Comparison of ENCODE assay signal across 9 cellular contexts in genomic region chr4:2867758-2868491, GRCh38. TPM values are rescaled to one million over a fixed set of nuclear protein-coding genes. Genes with fewer than 3 reads are reported as not detected.
DNase-seq lines count a peak whose midpoint lies in the region; ATAC-seq and TF ChIP-seq lines count a peak whose summit lies in the region.
"Had no signal": no experiment of that assay in that cellular context is flagged by ENCODE, and none has a peak within 500 bp of the region (broad histone marks: within the 10 kb centered on the region; RNA-seq: fewer than 3 reads in every experiment).

No MANE protein-coding gene starts in this region.

- 47 to 60% methylated on average over 10 of the region's 10 CpGs for WGBS in thyroid gland, 2 donors

- intact Hi-C loops in dorsolateral prefrontal cortex (cut with DNase I) (no loop called here), thyroid gland (cut with DNase I) (no loop called here)

- H3K4me3 ChIP-seq in dorsolateral prefrontal cortex = peak overlapping the region; percentile 22 to 74 (median 51)
- no peak overlapping the region for H3K4me3 ChIP-seq in thyroid gland (replicated peaks in 1 of 3)
- H3K4me3 ChIP-seq: A549 had no signal

- H3K36me3 ChIP-seq in thyroid gland = no peaks in the 10 kb centered on the region

- DNase-seq in NCI-H2081 (lab: John Stamatoyannopoulos, UW) = peak; percentile 28 to 68
- no peak for DNase-seq in NCI-H2081 treated with DMSO at 0.1 percent for 48 hours (lab: John Stamatoyannopoulos, UW)
- no peak for DNase-seq in dorsolateral prefrontal cortex
- DNase-seq in lung microvascular endothelial cell (ENCODE audit: low read depth in 2 of 2) = peak; percentile 38 to 48
- DNase-seq in thyroid gland = no peak
- DNase-seq in Ammon's horn (ENCODE audit: low spot score) = no peak
- no peak for DNase-seq in T1000 (lab: John Stamatoyannopoulos, UW)

- H3K4me1 ChIP-seq in thyroid gland = peaks cover 31 to 70% of the 10 kb centered on the region in 2 donors

- H3K27me3 ChIP-seq in dorsolateral prefrontal cortex (no peaks in the 10 kb centered on the region), thyroid gland (no peaks in the 10 kb centered on the region)

- H3K9me3 ChIP-seq in thyroid gland = no peaks in the 10 kb centered on the region
- H3K9me3 ChIP-seq: A549 had no signal

- ATAC-seq in GM19397 (IDR thresholded peaks at IDR 0.05; ENCODE audit: unreplicated experiment) = no peak
- ATAC-seq: A549 had no signal

- peak overlapping the region; percentile 20 to 96 (median 86) for H3K27ac ChIP-seq in dorsolateral prefrontal cortex
- H3K27ac ChIP-seq in thyroid gland = peak overlapping the region in 2 of 3 donors; percentile 29 to 36
- H3K27ac ChIP-seq: A549 had no signal

- no peak for TF ChIP-seq POLR2A in thyroid gland (IDR thresholded peaks at IDR 0.05)

- peak in 1 of 56 donors; percentile 17 for TF ChIP-seq CTCF in dorsolateral prefrontal cortex (IDR thresholded peaks at IDR 0.05 in 54 of 56, conservative IDR thresholded peaks at IDR 0.05 in 2 of 56; ENCODE audit: low read depth in 1 of 56, partially characterized antibody in 56 of 56)
- TF ChIP-seq CTCF in thyroid gland (IDR thresholded peaks at IDR 0.05) = no peak

RNA-seq across cellular contexts. Expression of gene ADD1, which starts 24.3 kb away (rescaled TPM):
- 100 to 1,000 TPM; 448 to 781 (median 536) TPM for total RNA-seq in dorsolateral prefrontal cortex
- 129 and 156 TPM in 2 replicates for total RNA-seq in lung microvascular endothelial cell
- 100 to 1,000 TPM; 190 to 222 (median 194) TPM for total RNA-seq in thyroid gland

Comparison
In these comparisons a context has a peak if more than half of its experiments do, and no peak if none do; other contexts are left out.
1. DNase-seq: peak in NCI-H2081 (2 of 2) and lung microvascular endothelial cell (2 of 2); none in NCI-H2081 treated with DMSO at 0.1 percent for 48 hours (single experiment), dorsolateral prefrontal cortex (0 of 10), thyroid gland (0 of 2), Ammon's horn (single experiment) and T1000 (single experiment).
2. H3K4me3 ChIP-seq: peak in dorsolateral prefrontal cortex (59 of 59); none in thyroid gland (0 of 3).